10 cellular contexts compared by ENCODE assay signal in the genomic region with DNA sequence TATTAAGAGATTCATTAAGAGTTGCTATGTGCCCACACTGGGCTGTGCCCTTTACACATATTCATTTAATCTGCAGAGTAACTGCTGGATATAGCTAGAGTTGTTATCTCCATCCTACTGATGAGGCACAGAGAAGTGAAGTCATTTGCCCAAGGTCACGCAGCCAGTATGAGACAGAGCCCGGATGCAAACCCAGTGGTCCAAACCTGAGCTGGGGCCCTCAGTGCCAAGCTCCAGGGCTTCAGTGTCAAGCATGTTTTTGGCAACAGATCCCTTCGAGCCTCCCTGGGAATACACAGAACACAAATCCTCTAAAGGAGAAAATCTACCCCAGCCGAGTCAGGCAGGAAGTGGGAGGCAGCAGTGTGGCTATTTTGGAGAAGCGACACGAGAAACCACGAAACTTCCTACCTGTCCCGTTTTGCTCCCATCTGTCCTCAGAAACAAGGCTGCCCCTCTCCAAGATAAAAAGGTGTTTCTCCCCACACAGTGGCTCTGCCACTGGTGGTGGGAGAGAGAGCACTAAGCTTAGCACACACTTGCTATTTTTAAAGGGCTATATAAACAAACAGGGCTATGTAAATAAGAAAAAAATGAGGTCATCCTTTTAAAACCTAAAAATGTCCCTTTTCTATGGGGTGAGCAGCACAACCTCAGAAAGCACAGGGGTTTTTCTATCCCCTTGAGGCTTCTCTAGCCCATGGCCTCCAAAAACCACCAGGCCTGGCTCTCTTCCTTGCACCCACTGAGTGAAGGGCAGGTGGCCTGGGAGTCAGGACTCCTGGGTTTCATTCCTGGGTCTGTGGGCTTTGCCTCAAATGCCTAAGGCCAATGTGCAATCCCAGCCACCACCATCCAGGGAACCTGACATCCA.
DNase-seq lines count a peak whose midpoint lies in the region; ATAC-seq and TF ChIP-seq lines count a peak whose summit lies in the region.
"Had no signal": no experiment of that assay in that cellular context is flagged by ENCODE, and none has a peak within 500 bp of the region (broad histone marks: within the 10 kb centered on the region; RNA-seq: fewer than 3 reads in every experiment).

No MANE protein-coding gene starts in this region.

- H3K36me3 ChIP-seq in Karpas-422 (ENCODE audit: insufficient read depth, low read length) (no peaks in the 10 kb centered on the region), testis (ENCODE audit: low read depth, missing control alignments) (no peaks in the 10 kb centered on the region)
- H3K36me3 ChIP-seq: right lobe of liver had no signal

- peak overlapping the region; percentile 74 for H3K4me3 Mint-ChIP-seq in memory B cell

- no peak overlapping the region for H3K27ac ChIP-seq in Karpas-422 (ENCODE audit: low read length)
- H3K27ac ChIP-seq in testis = no peak overlapping the region

- ATAC-seq in GM18505 (IDR thresholded peaks at IDR 0.05; ENCODE audit: unreplicated experiment) (no peak), GM21737 (IDR thresholded peaks at IDR 0.05; ENCODE audit: unreplicated experiment) (peak; percentile 66), memory B cell (ENCODE audit: low read depth) (peak; percentile 91)
- ATAC-seq: K562 had no signal

- no peak for TF ChIP-seq CTCF in testis (IDR thresholded peaks at IDR 0.05)

- H3K9me3 Mint-ChIP-seq in memory B cell = no peaks in the 10 kb centered on the region

- 0 out of 2 replicates have a peak, but pooled peaks cover 6% of the 10 kb centered on the region for H4K20me1 ChIP-seq in Karpas-422 (ENCODE audit: insufficient read depth, low read depth, low read length)

- DNase-seq in Karpas-422 = no peak
- DNase-seq in memory B cell (ENCODE audit: low spot score in 2 of 2) = peak; percentile 28 to 44
- no peak for DNase-seq in GOT3 (lab: John Stamatoyannopoulos, UW)
- no peak for DNase-seq in NCI-H1417 treated with DMSO at 0.1 percent for 48 hours (lab: John Stamatoyannopoulos, UW)
- no peak for DNase-seq in testis
- no peak for DNase-seq in iPS-NIHi11 (ENCODE audit: low spot score)
- DNase-seq: right lobe of liver had no signal

- peak overlapping the region; percentile 91 for H3K27ac Mint-ChIP-seq in memory B cell

- intact Hi-C loops in testis (cut with DNase I; ENCODE audit: low total_unique reads) = no loop called here

- H3K4me3 ChIP-seq in Karpas-422 (ENCODE audit: low read length) = peak overlapping the region; percentile 9; the same call in 1 of the 2 replicates
- no peak overlapping the region for H3K4me3 ChIP-seq in testis
- H3K4me3 ChIP-seq: K562, right lobe of liver had no signal

- peaks cover 14% of the 10 kb centered on the region for H3K4me1 ChIP-seq in Karpas-422 (ENCODE audit: low read length)
- peaks cover 4% of the 10 kb centered on the region for H3K4me1 ChIP-seq in testis

- TF ChIP-seq POLR2A in GM18505 (IDR thresholded peaks at IDR 0.05; ENCODE audit: borderline replicate concordance, extremely low read depth, insufficient read depth, insufficient read length) (peak; percentile 52), testis (IDR thresholded peaks at IDR 0.05) (no peak)

- H2AFZ ChIP-seq in Karpas-422 (ENCODE audit: low read length) = no peak overlapping the region

- H3K9me2 ChIP-seq in Karpas-422 (replicated peaks; ENCODE audit: insufficient read depth, low read length) = no peaks in the 10 kb centered on the region

- peak overlapping the region; percentile 54 for H3K4me2 ChIP-seq in Karpas-422 (ENCODE audit: low read depth, low read length, poor library complexity, severe bottlenecking)

- H3K9me3 ChIP-seq in Karpas-422 (ENCODE audit: low read length) (no peaks in the 10 kb centered on the region), testis (no peaks in the 10 kb centered on the region)
- H3K9me3 ChIP-seq: right lobe of liver had no signal

- peaks cover 33% of the 10 kb centered on the region for H3K4me1 Mint-ChIP-seq in memory B cell

- H3K27me3 Mint-ChIP-seq in memory B cell = no peaks in the 10 kb centered on the region

- peaks cover 8% of the 10 kb centered on the region for H3K36me3 Mint-ChIP-seq in memory B cell

- H3K27me3 ChIP-seq in Karpas-422 (ENCODE audit: low read length) = no peaks in the 10 kb centered on the region
- no peaks in the 10 kb centered on the region for H3K27me3 ChIP-seq in testis
- H3K27me3 ChIP-seq: right lobe of liver had no signal

- H3K9ac ChIP-seq in Karpas-422 (ENCODE audit: low read length) = no peak overlapping the region; the same call in 1 of the 2 replicates

- 48 to 66% methylated on average over 8 of the region's 8 CpGs for WGBS in testis, 2 donors

- H3K79me2 ChIP-seq in Karpas-422 (ENCODE audit: low read length) = no peaks in the 10 kb centered on the region

Comparison
In these comparisons a context has a peak if more than half of its experiments do, and no peak if none do; other contexts are left out.
1. DNase-seq: peak in memory B cell (2 of 2); none in Karpas-422 (single experiment), GOT3 (single experiment), NCI-H1417 treated with DMSO at 0.1 percent for 48 hours (single experiment), testis (single experiment) and iPS-NIHi11 (single experiment).